ENCODE assay signal across 13 cellular contexts in genomic region chr3:136954980-136955780, GRCh38. TPM values are rescaled to one million over a fixed set of nuclear protein-coding genes. Genes with fewer than 3 reads are reported as not detected.
DNase-seq lines count a peak whose midpoint lies in the region; ATAC-seq, FAIRE-seq and TF ChIP-seq lines count a peak whose summit lies in the region.
"Had no signal": no experiment of that assay in that cellular context is flagged by ENCODE, and none has a peak within 500 bp of the region (broad histone marks: within the 10 kb centered on the region; RNA-seq: fewer than 3 reads in every experiment).

No MANE protein-coding gene starts in this region.

- H3K27ac ChIP-seq in GM12878 (ENCODE audit: control insufficient read depth, insufficient read depth) (no peak overlapping the region), mesodermal cell (ENCODE audit: low read depth, low read length, severe bottlenecking) (peak overlapping the region; percentile 42), lower lobe of right lung (no peak overlapping the region)

- H3K4me2 ChIP-seq in GM12878 (ENCODE audit: control insufficient read depth, insufficient read depth) = no peak overlapping the region; the same call in 1 of the 2 replicates

- peaks cover 9% of the 10 kb centered on the region; the same call in 1 of the 2 replicates for H3K36me3 Mint-ChIP-seq in HFFc6 (ENCODE audit: low read depth)

- H3K4me1 Mint-ChIP-seq in HFFc6 (ENCODE audit: low read depth) = peaks cover 85% of the 10 kb centered on the region

- peak overlapping the region; percentile 77 for H3K27ac Mint-ChIP-seq in HFFc6
- H3K27ac Mint-ChIP-seq: activated CD8-positive, alpha-beta T cell treated with anti-CD3 and anti-CD28 coated beads, Interleukin-2, amount 10 ng/mL, durations not matched to agents 7 days and 5 days; activated naive CD4-positive, alpha-beta T cell treated with anti-CD3 and anti-CD28 coated beads, Interleukin-2, amount 10 ng/mL, durations not matched to agents 7 days and 5 days had no signal

- H3K79me2 ChIP-seq in GM12878 (ENCODE audit: control insufficient read depth, insufficient read depth, low read length) = no peaks in the 10 kb centered on the region; the same call in 1 of the 2 replicates

- peak; percentile 75 for FAIRE-seq in GM12878 (lab: Jason Lieb, UNC)
- FAIRE-seq: colon, G401.6 had no signal

- WGBS in GM12878 (ENCODE audit: insufficient coverage, insufficient replicate concordance, low lambda C conversion rate, missing lambda C conversion rate) = 95% methylated on average over 4 of the region's 4 CpGs
- 66 to 83% methylated on average over 3 to 4 of the region's 4 CpGs for WGBS in mesodermal cell (ENCODE audit: insufficient coverage in 2 of 2), 2 experiments

- BruUV-seq in GM12878 (replicated peaks; lab: Mats Ljungman, UMichigan) = no TSS peak

- H3K9ac ChIP-seq in GM12878 (ENCODE audit: control insufficient read depth, insufficient read depth, low read length) = no peak overlapping the region

- CTCF ChIA-PET in GM12878 (lab: Yijun Ruan, JAX) = no interaction called here

- H3K27me3 ChIP-seq in GM12878 (replicated peaks in 1 of 2; ENCODE audit: control insufficient read depth in 2 of 2, insufficient read depth in 2 of 2, low read length in 1 of 2) (no peaks in the 10 kb centered on the region), HAP-1 (ENCODE audit: low read depth) (no peaks in the 10 kb centered on the region), lower lobe of right lung (ENCODE audit: low read depth) (no peaks in the 10 kb centered on the region)

- H3K4me3 ChIP-seq in GM12878 = no peak overlapping the region
- H3K4me3 ChIP-seq in mesodermal cell (ENCODE audit: extremely low read depth, insufficient read depth, low read length, poor library complexity, severe bottlenecking) = no peak overlapping the region
- no peak overlapping the region for H3K4me3 ChIP-seq in HAP-1
- no peak overlapping the region for H3K4me3 ChIP-seq in lower lobe of right lung

- intact Hi-C loops in GM12878 (cut with micrococcal nuclease; ENCODE audit: unreplicated experiment) = loop anchor here (5.0 kb wide), 1 partner anchor 93 kb away; the partner anchor contains the start of gene NCK1
- intact Hi-C loops in lower lobe of right lung (cut with DNase I) = no loop called here

- SMC1A ChIA-PET in GM12878 (lab: Charles Lee; ENCODE audit: uncharacterized antibody, unreplicated experiment) = interaction anchor here (1.1 kb wide), 1 partner anchor 13 kb away, joined by 4 read pairs; no protein-coding TSS in a partner anchor

- peaks cover 3% of the 10 kb centered on the region for H3K4me1 ChIP-seq in GM12878 (ENCODE audit: control insufficient read depth, insufficient read depth, low read length)
- H3K4me1 ChIP-seq in mesodermal cell (ENCODE audit: control insufficient read depth, insufficient read depth, low read length, poor library complexity, severe bottlenecking) = peaks cover 52% of the 10 kb centered on the region
- H3K4me1 ChIP-seq in HAP-1 = no peaks in the 10 kb centered on the region
- peaks cover 24% of the 10 kb centered on the region for H3K4me1 ChIP-seq in lower lobe of right lung

- TF ChIP-seq EP300 in GM12878 (IDR thresholded peaks at IDR 0.05; ENCODE audit: borderline replicate concordance in 1 of 2, control insufficient read depth in 1 of 2, low read depth in 2 of 2, low read length in 2 of 2) = no peak

- H3K27me3 Mint-ChIP-seq in HFFc6 (ENCODE audit: insufficient read depth) = no peaks in the 10 kb centered on the region; the same call in 1 of the 2 replicates
- H3K27me3 Mint-ChIP-seq: activated naive CD4-positive, alpha-beta T cell treated with anti-CD3 and anti-CD28 coated beads, Interleukin-2, amount 10 ng/mL, durations not matched to agents 7 days and 5 days had no signal

- H3K9me3 Mint-ChIP-seq in HFFc6 = no peaks in the 10 kb centered on the region
- H3K9me3 Mint-ChIP-seq: activated naive CD4-positive, alpha-beta T cell treated with anti-CD3 and anti-CD28 coated beads, Interleukin-2, amount 10 ng/mL, durations not matched to agents 7 days and 5 days had no signal

- no peak for TF ChIP-seq RAD21 in GM12878 (IDR thresholded peaks at IDR 0.05; ENCODE audit: insufficient read depth, low read depth, low read length)

- TF ChIP-seq POLR2A in GM12878 (IDR thresholded peaks at IDR 0.05; ENCODE audit: low read depth, low read length) = no peak

- ATAC-seq in GM12878 = no peak
- no peak for ATAC-seq in HG02884 (IDR thresholded peaks at IDR 0.05; ENCODE audit: unreplicated experiment)
- ATAC-seq in lower lobe of right lung = no peak
- ATAC-seq: activated CD8-positive, alpha-beta T cell treated with anti-CD3 and anti-CD28 coated beads, Interleukin-2, amount 10 ng/mL, durations not matched to agents 7 days and 5 days had no signal

- POLR2A ChIA-PET in GM12878 (lab: Charles Lee) = interaction anchor here (0.6 kb wide), 1 partner anchor 340 kb away, joined by 5 read pairs; no protein-coding TSS in a partner anchor

- in situ Hi-C loops in ACHN (cut with HindIII; ENCODE audit: low pct_ligation_motif_present, low pct_unique_long_range_greater_than_20kb, low sequenced_read_pairs) = no loop called here
- in situ Hi-C loops in GM12878 (cut with MboI) = no loop called here
- in situ Hi-C loops in HAP-1 (cut with MboI; ENCODE audit: low sequenced_read_pairs) = no loop called here

- no peak for TF ChIP-seq CTCF in HFFc6 (IDR thresholded peaks at IDR 0.05)
- no peak for TF ChIP-seq CTCF in GM12878 (IDR thresholded peaks at IDR 0.05 in 2 of 3, conservative IDR thresholded peaks at IDR 0.05 in 1 of 3; ENCODE audit: control insufficient read depth in 2 of 3, extremely low read depth in 1 of 3, insufficient read depth in 1 of 3, low read depth in 3 of 3, low read length in 3 of 3)
- no peak for TF ChIP-seq CTCF in lower lobe of right lung (IDR thresholded peaks at IDR 0.05)

- peak; percentile 21 for DNase-seq in ACHN
- no peak for DNase-seq in HFFc6
- no peak for DNase-seq in GM12878 (ENCODE audit: low read depth, low spot score)
- no peak for DNase-seq in HAP-1 (ENCODE audit: low spot score in 2 of 2)
- no peak for DNase-seq in stimulated activated CD4-positive, alpha-beta T cell treated with anti-CD3 and anti-CD28 coated beads, Interleukin-12 subunit alpha, Interleukin-12 subunit beta, amount 100 ng/mL, for 4 hours
- DNase-seq in lower lobe of right lung = no peak
- DNase-seq: activated CD8-positive, alpha-beta T cell treated with anti-CD3 and anti-CD28 coated beads, Interleukin-2, amount 10 ng/mL, durations not matched to agents 7 days and 5 days; activated naive CD4-positive, alpha-beta T cell treated with anti-CD3 and anti-CD28 coated beads, Interleukin-2, amount 10 ng/mL, durations not matched to agents 7 days and 5 days; NCI-H2081 treated with DMSO at 0.1 percent for 48 hours had no signal

- H2AFZ ChIP-seq in GM12878 (ENCODE audit: control insufficient read depth, low read depth, low read length) = no peak overlapping the region

- H3K4me3 Mint-ChIP-seq in HFFc6 = peak overlapping the region; percentile 54
- H3K4me3 Mint-ChIP-seq: activated CD8-positive, alpha-beta T cell treated with anti-CD3 and anti-CD28 coated beads, Interleukin-2, amount 10 ng/mL, durations not matched to agents 7 days and 5 days; activated naive CD4-positive, alpha-beta T cell treated with anti-CD3 and anti-CD28 coated beads, Interleukin-2, amount 10 ng/mL, durations not matched to agents 7 days and 5 days had no signal

- H4K20me1 ChIP-seq in GM12878 (ENCODE audit: control insufficient read depth, insufficient read depth) = no peaks in the 10 kb centered on the region

- H3K9me3 ChIP-seq in GM12878 (replicated peaks; ENCODE audit: control insufficient read depth, insufficient read depth, low read length) (no peaks in the 10 kb centered on the region), mesodermal cell (ENCODE audit: control insufficient read depth, low read length) (no peaks in the 10 kb centered on the region), HAP-1 (no peaks in the 10 kb centered on the region), lower lobe of right lung (no peaks in the 10 kb centered on the region)

- RAD21 ChIA-PET in GM12878 (lab: Charles Lee; ENCODE audit: unreplicated experiment) = interaction anchor here (1.4 to 2.2 kb wide), 3 partner anchors 10 to 93 kb away, joined by 4 to 6 read pairs (median 5); partner anchors contain the start of gene NCK1

- no peaks in the 10 kb centered on the region for H3K36me3 ChIP-seq in GM12878 (ENCODE audit: control insufficient read depth in 2 of 2, insufficient read depth in 2 of 2, low read length in 1 of 2)
- peaks cover 16% of the 10 kb centered on the region for H3K36me3 ChIP-seq in mesodermal cell (ENCODE audit: control insufficient read depth, insufficient read depth, low read length)
- no peaks in the 10 kb centered on the region; the same call in 1 of the 2 replicates for H3K36me3 ChIP-seq in HAP-1 (replicated peaks)
- no peaks in the 10 kb centered on the region for H3K36me3 ChIP-seq in lower lobe of right lung

TF ChIP-seq in GM12878, 131 proteins besides CTCF, POLR2A, EP300 and RAD21 (continues in another document):
- TF ChIP-seq NR2C2 (IDR thresholded peaks at IDR 0.05; ENCODE audit: borderline replicate concordance, control insufficient read depth, insufficient read length, low read depth) (no peak), JUND (IDR thresholded peaks at IDR 0.05; ENCODE audit: low read depth, low read length) (no peak), SPI1 (IDR thresholded peaks at IDR 0.05; ENCODE audit: borderline replicate concordance, insufficient read depth, low read depth, low read length) (no peak), KLF5 (IDR thresholded peaks at IDR 0.05; ENCODE audit: partially characterized antibody) (no peak), YBX1 (IDR thresholded peaks at IDR 0.05) (no peak)

RNA-seq across cellular contexts. Expression of gene IL20RB, which starts 2.6 kb away (rescaled TPM):
- total RNA-seq in HFFc6 (2021; fragmentation: NEBNext Ultra II Directional; extraction: Animal tissue kit (Norgen Biotek cat#: 25700)) = 1 to 10 TPM in 1 of 6 experiments, under 1 TPM in 5; 0.51 to 1.5 (median 0.82) TPM
- total RNA-seq in GM12878 (2013; cell fraction: nucleolus; rRNA removed) = 1.5 and 2.0 TPM in 2 replicates
- total RNA-seq in GM12878 (2014; rRNA removed) (1.1 and 1.3 TPM in 2 replicates), GM12878 (2014; rRNA removed; fragmentation: Illumina TruSeq; extraction: Trizol) (0.60 and 0.94 TPM in 2 replicates), GM12878 (2021) (0.58 and 0.97 TPM in 2 replicates), lower lobe of right lung (1.8 TPM)
- polyA plus RNA-seq in GM12878 (2011; ENCODE audit: low read depth) = 0.17 TPM
- polyA plus RNA-seq in GM12878 (2011; rRNA removed) (0.45 and 0.52 TPM in 2 replicates), GM12878 (2014; fragmentation: Illumina TruSeq; extraction: Trizol) (0.46 and 0.79 TPM in 2 replicates), GM12878 (2014; fragmentation: Nextera tagmentation; extraction: Ambion mirVana) (under 1 TPM; 0.39 to 0.57 TPM), GM12878 (2014; rRNA removed) (0.52 and 0.96 TPM in 2 replicates), GM12878 (2016; fragmentation: Nextera tagmentation; extraction: Ambion mirVana) (under 1 TPM; 0.21 to 0.31 TPM)
- polyA plus RNA-seq in GM12878 (2011; cell fraction: cytosol; rRNA removed) = 0.28 and 0.57 TPM in 2 replicates
- polyA plus RNA-seq in GM12878 (2011; cell fraction: nucleus; rRNA removed) = 1.3 and 1.4 TPM in 2 replicates
- polyA plus RNA-seq in GM12878 (2012) = 0.24 and 0.55 TPM in 2 replicates
- 0.72 and 1.5 TPM in 2 replicates for polyA minus RNA-seq in GM12878 (2011; rRNA and poly(A)+ RNA removed)
- polyA minus RNA-seq in GM12878 (2011; cell fraction: cytosol; rRNA and poly(A)+ RNA removed) = 1.3 and 2.0 TPM in 2 replicates
- polyA minus RNA-seq in GM12878 (2011; cell fraction: nucleus; rRNA and poly(A)+ RNA removed) = 0.60 and 2.1 TPM in 2 replicates
- polyA plus RNA-seq in mesodermal cell (2013, experiment 1 of 2) = 2.5 TPM
- polyA plus RNA-seq in mesodermal cell (2013, experiment 2 of 2) = 1.8 TPM
